In the genomic region with DNA sequence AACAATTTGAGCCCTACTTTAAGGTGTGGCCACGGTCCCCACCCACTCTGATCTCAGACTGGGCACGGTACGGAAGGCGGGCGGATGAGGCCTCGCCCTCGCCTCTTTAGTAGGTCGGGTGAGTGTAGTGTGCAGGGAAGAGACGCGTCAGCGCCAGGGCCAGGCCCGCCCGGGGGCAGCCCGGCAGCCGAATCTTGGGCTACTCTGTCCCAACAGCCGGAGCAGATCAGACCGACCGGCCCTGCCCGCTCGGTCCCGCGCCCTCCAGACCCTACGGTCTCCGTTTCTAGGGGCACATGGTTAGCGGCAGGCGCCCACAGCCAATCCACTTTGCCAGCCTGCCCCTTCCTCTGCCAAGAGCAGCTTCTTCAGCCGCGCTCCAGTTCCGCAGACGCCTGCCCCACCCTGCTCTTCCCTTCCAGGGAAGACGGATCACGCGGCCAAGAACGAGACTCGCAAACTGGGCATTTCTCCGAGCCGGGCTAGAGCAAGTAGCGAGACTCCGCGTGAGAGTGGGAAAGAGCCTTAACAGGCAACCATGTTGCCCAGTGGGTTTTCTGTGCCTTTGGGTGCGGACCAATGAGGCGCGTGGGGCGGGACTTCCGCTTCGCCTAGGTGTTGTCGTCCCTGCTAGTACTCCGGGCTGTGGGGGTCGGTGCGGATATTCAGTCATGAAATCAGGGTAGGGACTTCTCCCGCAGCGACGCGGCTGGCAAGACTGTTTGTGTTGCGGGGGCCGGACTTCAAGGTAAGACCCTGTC, we compare ENCODE assay signal across 1 cellular context.
A peak's percentile ranks its signal among the peaks of the same experiment; 100 is the strongest.
TF ChIP-seq lines count a peak whose summit lies in the region.

A gene with protein sequence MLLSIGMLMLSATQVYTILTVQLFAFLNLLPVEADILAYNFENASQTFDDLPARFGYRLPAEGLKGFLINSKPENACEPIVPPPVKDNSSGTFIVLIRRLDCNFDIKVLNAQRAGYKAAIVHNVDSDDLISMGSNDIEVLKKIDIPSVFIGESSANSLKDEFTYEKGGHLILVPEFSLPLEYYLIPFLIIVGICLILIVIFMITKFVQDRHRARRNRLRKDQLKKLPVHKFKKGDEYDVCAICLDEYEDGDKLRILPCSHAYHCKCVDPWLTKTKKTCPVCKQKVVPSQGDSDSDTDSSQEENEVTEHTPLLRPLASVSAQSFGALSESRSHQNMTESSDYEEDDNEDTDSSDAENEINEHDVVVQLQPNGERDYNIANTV (plus strand): TSS at position 610 of the 761 bp plus-strand sequence. CDS start 32,812 bp downstream, outside the sequence.

TF ChIP-seq in K562, 482 proteins besides CTCF, POLR2A, EP300 and RAD21 (continued from another document and continues in another):
- TF ChIP-seq, protein P1, sequence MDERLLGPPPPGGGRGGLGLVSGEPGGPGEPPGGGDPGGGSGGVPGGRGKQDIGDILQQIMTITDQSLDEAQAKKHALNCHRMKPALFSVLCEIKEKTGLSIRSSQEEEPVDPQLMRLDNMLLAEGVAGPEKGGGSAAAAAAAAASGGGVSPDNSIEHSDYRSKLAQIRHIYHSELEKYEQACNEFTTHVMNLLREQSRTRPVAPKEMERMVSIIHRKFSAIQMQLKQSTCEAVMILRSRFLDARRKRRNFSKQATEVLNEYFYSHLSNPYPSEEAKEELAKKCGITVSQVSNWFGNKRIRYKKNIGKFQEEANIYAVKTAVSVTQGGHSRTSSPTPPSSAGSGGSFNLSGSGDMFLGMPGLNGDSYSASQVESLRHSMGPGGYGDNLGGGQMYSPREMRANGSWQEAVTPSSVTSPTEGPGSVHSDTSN (CRISPR knock-in tag; IDR thresholded peaks at IDR 0.05; ENCODE audit: low read depth): peak; percentile 63
- TF ChIP-seq, protein P1 (tag; conservative IDR thresholded peaks at IDR 0.05; ENCODE audit: low read depth): peak; percentile 96
- no peak for TF ChIP-seq CXXC5 (CRISPR knock-in tag; IDR thresholded peaks at IDR 0.05)
- no peak for TF ChIP-seq PTTG1 (tag; IDR thresholded peaks at IDR 0.05; ENCODE audit: low read depth)
- TF ChIP-seq TAF9B (IDR thresholded peaks at IDR 0.05; ENCODE audit: partially characterized antibody): peak; percentile 30
- TF ChIP-seq, protein P2, sequence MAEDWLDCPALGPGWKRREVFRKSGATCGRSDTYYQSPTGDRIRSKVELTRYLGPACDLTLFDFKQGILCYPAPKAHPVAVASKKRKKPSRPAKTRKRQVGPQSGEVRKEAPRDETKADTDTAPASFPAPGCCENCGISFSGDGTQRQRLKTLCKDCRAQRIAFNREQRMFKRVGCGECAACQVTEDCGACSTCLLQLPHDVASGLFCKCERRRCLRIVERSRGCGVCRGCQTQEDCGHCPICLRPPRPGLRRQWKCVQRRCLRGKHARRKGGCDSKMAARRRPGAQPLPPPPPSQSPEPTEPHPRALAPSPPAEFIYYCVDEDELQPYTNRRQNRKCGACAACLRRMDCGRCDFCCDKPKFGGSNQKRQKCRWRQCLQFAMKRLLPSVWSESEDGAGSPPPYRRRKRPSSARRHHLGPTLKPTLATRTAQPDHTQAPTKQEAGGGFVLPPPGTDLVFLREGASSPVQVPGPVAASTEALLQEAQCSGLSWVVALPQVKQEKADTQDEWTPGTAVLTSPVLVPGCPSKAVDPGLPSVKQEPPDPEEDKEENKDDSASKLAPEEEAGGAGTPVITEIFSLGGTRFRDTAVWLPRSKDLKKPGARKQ (CRISPR knock-in tag; IDR thresholded peaks at IDR 0.05): peak; percentile 68; the same call in 1 of the 2 replicates
- TF ChIP-seq DPF2 (IDR thresholded peaks at IDR 0.05): no peak
- peak; percentile 66 for TF ChIP-seq POLR2G (IDR thresholded peaks at IDR 0.05; ENCODE audit: low read depth, low read length)
- TF ChIP-seq, protein P3, sequence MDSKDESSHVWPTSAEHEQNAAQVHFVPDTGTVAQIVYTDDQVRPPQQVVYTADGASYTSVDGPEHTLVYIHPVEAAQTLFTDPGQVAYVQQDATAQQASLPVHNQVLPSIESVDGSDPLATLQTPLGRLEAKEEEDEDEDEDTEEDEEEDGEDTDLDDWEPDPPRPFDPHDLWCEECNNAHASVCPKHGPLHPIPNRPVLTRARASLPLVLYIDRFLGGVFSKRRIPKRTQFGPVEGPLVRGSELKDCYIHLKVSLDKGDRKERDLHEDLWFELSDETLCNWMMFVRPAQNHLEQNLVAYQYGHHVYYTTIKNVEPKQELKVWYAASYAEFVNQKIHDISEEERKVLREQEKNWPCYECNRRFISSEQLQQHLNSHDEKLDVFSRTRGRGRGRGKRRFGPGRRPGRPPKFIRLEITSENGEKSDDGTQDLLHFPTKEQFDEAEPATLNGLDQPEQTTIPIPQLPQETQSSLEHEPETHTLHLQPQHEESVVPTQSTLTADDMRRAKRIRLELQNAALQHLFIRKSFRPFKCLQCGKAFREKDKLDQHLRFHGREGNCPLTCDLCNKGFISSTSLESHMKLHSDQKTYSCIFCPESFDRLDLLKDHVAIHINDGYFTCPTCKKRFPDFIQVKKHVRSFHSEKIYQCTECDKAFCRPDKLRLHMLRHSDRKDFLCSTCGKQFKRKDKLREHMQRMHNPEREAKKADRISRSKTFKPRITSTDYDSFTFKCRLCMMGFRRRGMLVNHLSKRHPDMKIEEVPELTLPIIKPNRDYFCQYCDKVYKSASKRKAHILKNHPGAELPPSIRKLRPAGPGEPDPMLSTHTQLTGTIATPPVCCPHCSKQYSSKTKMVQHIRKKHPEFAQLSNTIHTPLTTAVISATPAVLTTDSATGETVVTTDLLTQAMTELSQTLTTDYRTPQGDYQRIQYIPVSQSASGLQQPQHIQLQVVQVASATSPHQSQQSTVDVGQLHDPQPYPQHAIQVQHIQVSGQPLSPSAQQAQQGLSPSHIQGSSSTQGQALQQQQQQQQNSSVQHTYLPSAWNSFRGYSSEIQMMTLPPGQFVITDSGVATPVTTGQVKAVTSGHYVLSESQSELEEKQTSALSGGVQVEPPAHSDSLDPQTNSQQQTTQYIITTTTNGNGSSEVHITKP (IDR thresholded peaks at IDR 0.05; ENCODE audit: partially characterized antibody): peak; percentile 74
- TF ChIP-seq, protein P4, sequence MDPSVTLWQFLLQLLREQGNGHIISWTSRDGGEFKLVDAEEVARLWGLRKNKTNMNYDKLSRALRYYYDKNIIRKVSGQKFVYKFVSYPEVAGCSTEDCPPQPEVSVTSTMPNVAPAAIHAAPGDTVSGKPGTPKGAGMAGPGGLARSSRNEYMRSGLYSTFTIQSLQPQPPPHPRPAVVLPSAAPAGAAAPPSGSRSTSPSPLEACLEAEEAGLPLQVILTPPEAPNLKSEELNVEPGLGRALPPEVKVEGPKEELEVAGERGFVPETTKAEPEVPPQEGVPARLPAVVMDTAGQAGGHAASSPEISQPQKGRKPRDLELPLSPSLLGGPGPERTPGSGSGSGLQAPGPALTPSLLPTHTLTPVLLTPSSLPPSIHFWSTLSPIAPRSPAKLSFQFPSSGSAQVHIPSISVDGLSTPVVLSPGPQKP (CRISPR knock-in tag; IDR thresholded peaks at IDR 0.05): no peak
- TF ChIP-seq CHD2 (IDR thresholded peaks at IDR 0.05; ENCODE audit: low read depth, low read length): peak; percentile 89
- no peak for TF ChIP-seq FIP1L1 (IDR thresholded peaks at IDR 0.05; ENCODE audit: low read depth, low read length, poor library complexity, severe bottlenecking)
- TF ChIP-seq MEF2D (tag; conservative IDR thresholded peaks at IDR 0.05; ENCODE audit: low read depth): no peak
- TF ChIP-seq, protein P5, sequence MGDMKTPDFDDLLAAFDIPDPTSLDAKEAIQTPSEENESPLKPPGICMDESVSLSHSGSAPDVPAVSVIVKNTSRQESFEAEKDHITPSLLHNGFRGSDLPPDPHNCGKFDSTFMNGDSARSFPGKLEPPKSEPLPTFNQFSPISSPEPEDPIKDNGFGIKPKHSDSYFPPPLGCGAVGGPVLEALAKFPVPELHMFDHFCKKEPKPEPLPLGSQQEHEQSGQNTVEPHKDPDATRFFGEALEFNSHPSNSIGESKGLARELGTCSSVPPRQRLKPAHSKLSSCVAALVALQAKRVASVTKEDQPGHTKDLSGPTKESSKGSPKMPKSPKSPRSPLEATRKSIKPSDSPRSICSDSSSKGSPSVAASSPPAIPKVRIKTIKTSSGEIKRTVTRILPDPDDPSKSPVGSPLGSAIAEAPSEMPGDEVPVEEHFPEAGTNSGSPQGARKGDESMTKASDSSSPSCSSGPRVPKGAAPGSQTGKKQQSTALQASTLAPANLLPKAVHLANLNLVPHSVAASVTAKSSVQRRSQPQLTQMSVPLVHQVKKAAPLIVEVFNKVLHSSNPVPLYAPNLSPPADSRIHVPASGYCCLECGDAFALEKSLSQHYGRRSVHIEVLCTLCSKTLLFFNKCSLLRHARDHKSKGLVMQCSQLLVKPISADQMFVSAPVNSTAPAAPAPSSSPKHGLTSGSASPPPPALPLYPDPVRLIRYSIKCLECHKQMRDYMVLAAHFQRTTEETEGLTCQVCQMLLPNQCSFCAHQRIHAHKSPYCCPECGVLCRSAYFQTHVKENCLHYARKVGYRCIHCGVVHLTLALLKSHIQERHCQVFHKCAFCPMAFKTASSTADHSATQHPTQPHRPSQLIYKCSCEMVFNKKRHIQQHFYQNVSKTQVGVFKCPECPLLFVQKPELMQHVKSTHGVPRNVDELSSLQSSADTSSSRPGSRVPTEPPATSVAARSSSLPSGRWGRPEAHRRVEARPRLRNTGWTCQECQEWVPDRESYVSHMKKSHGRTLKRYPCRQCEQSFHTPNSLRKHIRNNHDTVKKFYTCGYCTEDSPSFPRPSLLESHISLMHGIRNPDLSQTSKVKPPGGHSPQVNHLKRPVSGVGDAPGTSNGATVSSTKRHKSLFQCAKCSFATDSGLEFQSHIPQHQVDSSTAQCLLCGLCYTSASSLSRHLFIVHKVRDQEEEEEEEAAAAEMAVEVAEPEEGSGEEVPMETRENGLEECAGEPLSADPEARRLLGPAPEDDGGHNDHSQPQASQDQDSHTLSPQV (IDR thresholded peaks at IDR 0.05): peak; percentile 51; the same call in 1 of the 2 replicates
- peak; percentile 47 for TF ChIP-seq TAF1 (IDR thresholded peaks at IDR 0.05; ENCODE audit: control insufficient read depth, extremely low read depth, insufficient read depth, low read length, severe bottlenecking)
- TF ChIP-seq KDM2B (CRISPR knock-in tag; IDR thresholded peaks at IDR 0.05): no peak
- TF ChIP-seq HLTF (IDR thresholded peaks at IDR 0.05): no peak
- no peak for TF ChIP-seq NFIC (IDR thresholded peaks at IDR 0.05)
- peak; percentile 35 for TF ChIP-seq CREB1 (IDR thresholded peaks at IDR 0.05)
- no peak for TF ChIP-seq CREB1 (CRISPR knock-in tag; IDR thresholded peaks at IDR 0.05)
- TF ChIP-seq POLR2B (IDR thresholded peaks at IDR 0.05; ENCODE audit: low read depth, partially characterized antibody): no peak
- no peak for TF ChIP-seq NFRKB (IDR thresholded peaks at IDR 0.05; ENCODE audit: low read depth)
- no peak for TF ChIP-seq ZNF644 (tag; IDR thresholded peaks at IDR 0.05; ENCODE audit: low read depth)
- TF ChIP-seq IFI16 (CRISPR knock-in tag; IDR thresholded peaks at IDR 0.05): no peak
- TF ChIP-seq KDM5B (IDR thresholded peaks at IDR 0.05; ENCODE audit: insufficient replicate concordance, low read depth, low read length): peak; percentile 40
- no peak for TF ChIP-seq PYGO2 (tag; IDR thresholded peaks at IDR 0.05)
- no peak for TF ChIP-seq HEY1 (CRISPR knock-in tag; IDR thresholded peaks at IDR 0.05; ENCODE audit: borderline replicate concordance)
- TF ChIP-seq SMAD4 (CRISPR knock-in tag; conservative IDR thresholded peaks at IDR 0.05): 0 out of 2 replicates have a peak, but pooled peaks have one; percentile 1
- TF ChIP-seq GABPA (tag; conservative IDR thresholded peaks at IDR 0.05; ENCODE audit: low read depth): peak; percentile 92
- TF ChIP-seq TRIM28 (IDR thresholded peaks at IDR 0.05): no peak
- TF ChIP-seq LARP7 (IDR thresholded peaks at IDR 0.05): no peak
- TF ChIP-seq, protein P6, sequence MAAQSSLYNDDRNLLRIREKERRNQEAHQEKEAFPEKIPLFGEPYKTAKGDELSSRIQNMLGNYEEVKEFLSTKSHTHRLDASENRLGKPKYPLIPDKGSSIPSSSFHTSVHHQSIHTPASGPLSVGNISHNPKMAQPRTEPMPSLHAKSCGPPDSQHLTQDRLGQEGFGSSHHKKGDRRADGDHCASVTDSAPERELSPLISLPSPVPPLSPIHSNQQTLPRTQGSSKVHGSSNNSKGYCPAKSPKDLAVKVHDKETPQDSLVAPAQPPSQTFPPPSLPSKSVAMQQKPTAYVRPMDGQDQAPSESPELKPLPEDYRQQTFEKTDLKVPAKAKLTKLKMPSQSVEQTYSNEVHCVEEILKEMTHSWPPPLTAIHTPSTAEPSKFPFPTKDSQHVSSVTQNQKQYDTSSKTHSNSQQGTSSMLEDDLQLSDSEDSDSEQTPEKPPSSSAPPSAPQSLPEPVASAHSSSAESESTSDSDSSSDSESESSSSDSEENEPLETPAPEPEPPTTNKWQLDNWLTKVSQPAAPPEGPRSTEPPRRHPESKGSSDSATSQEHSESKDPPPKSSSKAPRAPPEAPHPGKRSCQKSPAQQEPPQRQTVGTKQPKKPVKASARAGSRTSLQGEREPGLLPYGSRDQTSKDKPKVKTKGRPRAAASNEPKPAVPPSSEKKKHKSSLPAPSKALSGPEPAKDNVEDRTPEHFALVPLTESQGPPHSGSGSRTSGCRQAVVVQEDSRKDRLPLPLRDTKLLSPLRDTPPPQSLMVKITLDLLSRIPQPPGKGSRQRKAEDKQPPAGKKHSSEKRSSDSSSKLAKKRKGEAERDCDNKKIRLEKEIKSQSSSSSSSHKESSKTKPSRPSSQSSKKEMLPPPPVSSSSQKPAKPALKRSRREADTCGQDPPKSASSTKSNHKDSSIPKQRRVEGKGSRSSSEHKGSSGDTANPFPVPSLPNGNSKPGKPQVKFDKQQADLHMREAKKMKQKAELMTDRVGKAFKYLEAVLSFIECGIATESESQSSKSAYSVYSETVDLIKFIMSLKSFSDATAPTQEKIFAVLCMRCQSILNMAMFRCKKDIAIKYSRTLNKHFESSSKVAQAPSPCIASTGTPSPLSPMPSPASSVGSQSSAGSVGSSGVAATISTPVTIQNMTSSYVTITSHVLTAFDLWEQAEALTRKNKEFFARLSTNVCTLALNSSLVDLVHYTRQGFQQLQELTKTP (IDR thresholded peaks at IDR 0.05; ENCODE audit: low read depth in 1 of 2, partially characterized antibody in 2 of 2): no peak
- peak; percentile 24 for TF ChIP-seq HMGN3 (IDR thresholded peaks at IDR 0.05; ENCODE audit: borderline replicate concordance, extremely low read depth, insufficient read length, low read depth, low read length)
- no peak for TF ChIP-seq SMARCE1 (IDR thresholded peaks at IDR 0.05)
- no peak for TF ChIP-seq THAP7 (CRISPR knock-in tag; IDR thresholded peaks at IDR 0.05)
- TF ChIP-seq JUNB (CRISPR knock-in tag; conservative IDR thresholded peaks at IDR 0.05): no peak
- TF ChIP-seq ZNF347 (CRISPR knock-in tag; IDR thresholded peaks at IDR 0.05; ENCODE audit: low read depth): no peak
